Comparison of ENCODE assay signal across 27 cellular contexts in the genomic region with DNA sequence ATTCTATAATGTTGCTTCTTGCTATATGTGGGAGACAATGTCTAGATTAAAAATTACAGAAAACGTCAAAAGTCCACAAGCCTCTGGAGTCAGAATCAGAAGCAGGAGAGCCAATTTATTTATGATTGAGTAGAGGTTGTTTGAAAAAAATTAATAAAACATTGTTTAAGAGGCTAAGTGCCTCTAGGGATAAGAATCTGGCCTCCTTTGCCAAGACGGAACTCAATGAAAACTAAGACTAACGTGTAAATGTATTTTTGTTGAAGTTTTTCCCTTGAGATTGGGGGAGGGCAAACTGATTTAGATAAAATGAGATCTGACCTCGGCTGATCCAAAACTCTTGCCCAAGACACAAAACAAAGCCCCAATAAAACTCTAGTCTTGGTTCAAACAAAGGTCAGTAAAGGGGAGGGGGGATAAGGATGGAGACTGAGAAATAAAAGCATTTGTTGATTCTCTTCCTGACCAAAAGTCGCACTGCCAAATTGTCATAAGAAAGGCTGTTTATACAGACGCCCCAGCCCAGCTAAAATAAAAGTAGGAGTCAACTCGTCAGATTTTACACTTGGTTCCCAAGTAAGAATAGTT.
A peak's percentile ranks its signal among the peaks of the same experiment; 100 is the strongest.
DNase-seq lines count a peak whose midpoint lies in the region; ATAC-seq and TF ChIP-seq lines count a peak whose summit lies in the region.
"Had no signal": no experiment of that assay in that cellular context is flagged by ENCODE, and none has a peak within 500 bp of the region (broad histone marks: within the 10 kb centered on the region; RNA-seq: fewer than 3 reads in every experiment).

No MANE protein-coding gene starts in this region.

- DNase-seq in Right ventricle myocardium inferior (ENCODE audit: missing footprints), result no peak
- DNase-seq in cardiac septum (ENCODE audit: low spot score), result no peak
- no peak for DNase-seq in right atrium auricular region (ENCODE audit: low spot score)
- peak; percentile 15 for DNase-seq in prostate gland (ENCODE audit: low spot score)
- no peak for DNase-seq in GM13977 (ENCODE audit: low spot score)
- no peak for DNase-seq in globus pallidus (ENCODE audit: low spot score)
- no peak for DNase-seq in effector memory CD8-positive, alpha-beta T cell
- no peak for DNase-seq in NAMALWA (ENCODE audit: low spot score)
- DNase-seq: ACHN; activated CD4-positive, alpha-beta memory T cell treated with anti-CD3 and anti-CD28 coated beads for 36 hours; activated gamma-delta T cell; adrenal gland; colonic mucosa; endodermal cell; Karpas-422; midbrain; NCI-H1105; NCI-H2029 treated with DMSO at 0.1 percent for 48 hours; NCI-H446; psoas muscle; stimulated activated CD4-positive, alpha-beta T cell treated with anti-CD3 and anti-CD28 coated beads, Interleukin-4, amount 100 ng/mL, for 4 hours; transverse colon had no signal

- H3K4me1 ChIP-seq in right atrium auricular region (peaks cover 0 to 7% of the 10 kb centered on the region in 2 donors), prostate gland (replicated peaks) (no peaks in the 10 kb centered on the region)
- H3K4me1 ChIP-seq: adrenal gland, colonic mucosa had no signal

- no peak overlapping the region for H3K4me3 Mint-ChIP-seq in effector memory CD8-positive, alpha-beta T cell
- H3K4me3 Mint-ChIP-seq: activated CD4-positive, alpha-beta memory T cell treated with anti-CD3 and anti-CD28 coated beads for 36 hours; endodermal cell; natural killer cell treated with Interleukin-12 subunit alpha and Interleukin-12 subunit beta and Interleukin-15 and Interleukin-18, amount 100 ng/mL, for 72 hours; stimulated activated naive CD8-positive, alpha-beta T cell treated with anti-CD3 and anti-CD28 coated beads, Interleukin-15, Interleukin-2, amounts not matched to agents 100 ng/mL and 50 ng/mL, for 24 hours; T-helper 2 cell treated with Interferon-gamma antibody and Interleukin-4, amounts not matched to agents 5 μg/mL and 100 μg/mL, for 36 hours had no signal

- H3K9me3 ChIP-seq in right atrium auricular region, result peaks cover 0 to 9% of the 10 kb centered on the region in 2 donors
- H3K9me3 ChIP-seq in prostate gland, result no peaks in the 10 kb centered on the region
- H3K9me3 ChIP-seq: adrenal gland, colonic mucosa, psoas muscle had no signal

- ATAC-seq in Right ventricle myocardium inferior, result peak; percentile 85
- ATAC-seq in effector memory CD8-positive, alpha-beta T cell (replicated peaks), result no peak
- ATAC-seq: natural killer cell treated with Interleukin-12 subunit alpha and Interleukin-12 subunit beta and Interleukin-15 and Interleukin-18, amount 100 ng/mL, for 72 hours had no signal

- H3K4me1 Mint-ChIP-seq in effector memory CD8-positive, alpha-beta T cell (ENCODE audit: low read depth in 2 of 2), result peaks cover 3% of the 10 kb centered on the region in 2 donors
- H3K4me1 Mint-ChIP-seq: endodermal cell had no signal

- H3K27me3 Mint-ChIP-seq in effector memory CD8-positive, alpha-beta T cell, result no peaks in the 10 kb centered on the region
- H3K27me3 Mint-ChIP-seq: natural killer cell treated with Interleukin-12 subunit alpha and Interleukin-12 subunit beta and Interleukin-15 and Interleukin-18, amount 100 ng/mL, for 72 hours; stimulated activated naive CD8-positive, alpha-beta T cell treated with anti-CD3 and anti-CD28 coated beads, Interleukin-15, Interleukin-2, amounts not matched to agents 100 ng/mL and 50 ng/mL, for 24 hours had no signal

- H3K27ac ChIP-seq in right atrium auricular region (peak overlapping the region; percentile 0 to 26), prostate gland (peak overlapping the region in 1 of 2 donors; percentile 5)
- H3K27ac ChIP-seq: adrenal gland; BLaER1 treated with 17β-estradiol and CSF1 and Interleukin-3, amounts not matched to agents 10 nM and 100 nM; colonic mucosa; psoas muscle; SK-N-MC; transverse colon had no signal

- TF ChIP-seq CTCF in right atrium auricular region (IDR thresholded peaks at IDR 0.05), result no peak
- peak in 1 of 4 experiments; percentile 2 for TF ChIP-seq CTCF in prostate gland (IDR thresholded peaks at IDR 0.05)
- TF ChIP-seq CTCF in GM13977 (IDR thresholded peaks at IDR 0.05; ENCODE audit: extremely low read depth, insufficient read depth, missing control alignments), result no peak

- intact Hi-C loops in Right ventricle myocardium inferior (cut with DNase I), result no loop called here
- intact Hi-C loops in cardiac septum (cut with DNase I), result no loop called here
- intact Hi-C loops in prostate gland (cut with DNase I), result no loop called here

- no peaks in the 10 kb centered on the region for H3K36me3 Mint-ChIP-seq in effector memory CD8-positive, alpha-beta T cell (ENCODE audit: insufficient read depth)
- H3K36me3 Mint-ChIP-seq: activated CD4-positive, alpha-beta memory T cell treated with anti-CD3 and anti-CD28 coated beads for 36 hours had no signal

- H3K9me3 Mint-ChIP-seq in effector memory CD8-positive, alpha-beta T cell, result peaks cover 0 to 3% of the 10 kb centered on the region in 2 donors

- H3K4me3 ChIP-seq in right atrium auricular region (no peak overlapping the region), prostate gland (no peak overlapping the region)
- H3K4me3 ChIP-seq: adrenal gland; BLaER1 treated with 17β-estradiol and CSF1 and Interleukin-3, amounts not matched to agents 10 nM and 100 nM; colonic mucosa; psoas muscle; SK-N-MC; transverse colon had no signal

- H3K27me3 ChIP-seq in right atrium auricular region (no peaks in the 10 kb centered on the region), prostate gland (replicated peaks; ENCODE audit: insufficient read depth) (no peaks in the 10 kb centered on the region)
- H3K27me3 ChIP-seq: adrenal gland; BLaER1 treated with 17β-estradiol and CSF1 and Interleukin-3, amounts not matched to agents 10 nM and 100 nM; colonic mucosa; transverse colon had no signal

- TF ChIP-seq POLR2A in prostate gland (IDR thresholded peaks at IDR 0.05), result no peak

- no peak overlapping the region for H3K27ac Mint-ChIP-seq in effector memory CD8-positive, alpha-beta T cell
- H3K27ac Mint-ChIP-seq: activated CD4-positive, alpha-beta memory T cell treated with anti-CD3 and anti-CD28 coated beads for 36 hours; endodermal cell; natural killer cell treated with Interleukin-12 subunit alpha and Interleukin-12 subunit beta and Interleukin-15 and Interleukin-18, amount 100 ng/mL, for 72 hours; stimulated activated naive CD8-positive, alpha-beta T cell treated with anti-CD3 and anti-CD28 coated beads, Interleukin-15, Interleukin-2, amounts not matched to agents 100 ng/mL and 50 ng/mL, for 24 hours; T-helper 2 cell treated with Interferon-gamma antibody and Interleukin-4, amounts not matched to agents 5 μg/mL and 100 μg/mL, for 36 hours had no signal

- 5% methylated on average over 7 of the region's 7 CpGs for WGBS in prostate gland

- H3K36me3 ChIP-seq in right atrium auricular region, result no peaks in the 10 kb centered on the region
- no peaks in the 10 kb centered on the region for H3K36me3 ChIP-seq in prostate gland
- H3K36me3 ChIP-seq: adrenal gland; BLaER1 treated with 17β-estradiol and CSF1 and Interleukin-3, amounts not matched to agents 10 nM and 100 nM; colonic mucosa; transverse colon had no signal

- in situ Hi-C loops in GM13977 (cut with MboI; ENCODE audit: low pct_unique_long_range_greater_than_20kb, low sequenced_read_pairs, unreplicated experiment), result no loop called here
